Comparison of ENCODE assay signal across 25 cellular contexts in the genomic region with DNA sequence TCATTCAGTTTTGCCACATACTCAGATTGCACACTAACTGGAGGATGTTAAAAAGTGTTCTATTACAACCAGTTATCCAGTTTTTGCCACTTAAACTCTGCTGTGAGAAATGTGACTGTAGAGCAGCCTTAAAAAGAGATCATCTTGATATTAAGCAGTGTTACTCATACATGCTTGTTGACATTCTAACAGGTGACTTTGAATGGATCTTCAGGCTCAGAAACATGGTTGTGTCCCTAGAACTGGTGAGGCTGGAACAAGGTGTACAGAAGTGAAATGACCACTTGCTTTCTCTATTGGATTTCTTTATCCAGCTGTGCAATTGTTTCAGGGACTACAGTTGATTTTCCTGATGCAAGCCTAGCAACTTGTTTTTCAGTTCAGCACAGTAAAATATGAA.
A peak's percentile ranks its signal among the peaks of the same experiment; 100 is the strongest.
DNase-seq lines count a peak whose midpoint lies in the region; ATAC-seq and TF ChIP-seq lines count a peak whose summit lies in the region.
"Had no signal": no experiment of that assay in that cellular context is flagged by ENCODE, and none has a peak within 500 bp of the region (broad histone marks: within the 10 kb centered on the region; RNA-seq: fewer than 3 reads in every experiment).

No MANE protein-coding gene starts in this region.

- no peaks in the 10 kb centered on the region for H4K20me1 ChIP-seq in GM23338 (replicated peaks; ENCODE audit: insufficient read depth)

- DNase-seq in amniotic epithelial cell (ENCODE audit: low read depth) (peak; percentile 0), left ventricle myocardium superior (no peak), thoracic aorta (ENCODE audit: low spot score) (no peak), kidney tubule cell (ENCODE audit: low spot score) (no peak), GM23338 (ENCODE audit: low spot score) (no peak)
- DNase-seq: activated CD4-positive, alpha-beta T cell treated with anti-CD3 and anti-CD28 coated beads for 48 hours; activated T-cell treated with anti-CD3 and anti-CD28 coated beads, Interleukin-2, amount 50 U/mL, for 24 hours; CD4-positive, CD25-positive, alpha-beta regulatory T cell; kidney glomerular epithelial cell; naive B cell; NCI-H1105 treated with DMSO at 0.1 percent for 48 hours; NCI-H1930; NCI-H524 treated with DMSO at 0.1 percent for 48 hours; NK-92 treated with Interleukin-12 subunit alpha and Interleukin-12 subunit beta, amount 100 ng/mL, for 24 hours; occipital lobe; PC-9; SHP77; stimulated activated naive B cell treated with anti-CD40 and anti-IgM and Interleukin-4, amounts not matched to agents 10 μg/mL and 1 μg/mL and 100 μg/mL, for 72 hours had no signal

- no peaks in the 10 kb centered on the region for H3K36me3 ChIP-seq in neutrophil
- no peaks in the 10 kb centered on the region for H3K36me3 ChIP-seq in thoracic aorta
- no peaks in the 10 kb centered on the region for H3K36me3 ChIP-seq in GM23338 (ENCODE audit: insufficient read depth)

- no peaks in the 10 kb centered on the region for H3F3A ChIP-seq in GM23338 (replicated peaks; ENCODE audit: low read depth)

- H3K27me3 ChIP-seq in neutrophil (no peaks in the 10 kb centered on the region), thoracic aorta (replicated peaks; ENCODE audit: insufficient read depth) (no peaks in the 10 kb centered on the region), GM23338 (ENCODE audit: insufficient read depth) (no peaks in the 10 kb centered on the region)
- H3K27me3 ChIP-seq: body of pancreas, testis had no signal

- intact Hi-C loops in left ventricle myocardium superior (cut with micrococcal nuclease), result loop anchor here (10.0 kb wide), 1 partner anchor 64 kb away; no protein-coding TSS in a partner anchor

- H3K9me2 ChIP-seq in GM23338 (ENCODE audit: insufficient read depth), result no peaks in the 10 kb centered on the region

- peak; percentile 4 for ATAC-seq in left ventricle myocardium superior
- ATAC-seq in thoracic aorta (ENCODE audit: insufficient number of reproducible peaks, low FRiP score, low read depth), result no peak
- ATAC-seq in GM21825 (IDR thresholded peaks at IDR 0.05; ENCODE audit: unreplicated experiment), result no peak
- ATAC-seq in HG03469 (IDR thresholded peaks at IDR 0.05; ENCODE audit: unreplicated experiment), result no peak
- ATAC-seq in GM23338, result no peak
- ATAC-seq: body of pancreas had no signal

- peaks cover 2% of the 10 kb centered on the region; the same call in 2 of the 3 replicates for H3K4me1 Mint-ChIP-seq in GM23338

- no peak overlapping the region for H3K4me2 ChIP-seq in GM23338
- H3K4me2 ChIP-seq: PC-9 had no signal

- H3K36me3 Mint-ChIP-seq in GM23338 (ENCODE audit: low read depth), result no peaks in the 10 kb centered on the region
- H3K36me3 Mint-ChIP-seq: CD4-positive, CD25-positive, alpha-beta regulatory T cell; naive B cell; stimulated activated naive B cell treated with anti-CD40 and anti-IgM and Interleukin-4, amounts not matched to agents 10 μg/mL and 1 μg/mL and 100 μg/mL, for 72 hours had no signal

- H3K79me2 ChIP-seq in GM23338 (replicated peaks; ENCODE audit: insufficient read depth), result no peaks in the 10 kb centered on the region

- peak overlapping the region; percentile 51 for H3K27ac ChIP-seq in neutrophil
- H3K27ac ChIP-seq in thoracic aorta, result no peak overlapping the region
- no peak overlapping the region for H3K27ac ChIP-seq in GM23338 (ENCODE audit: low read depth)
- H3K27ac ChIP-seq: body of pancreas, HL-60, PC-9, testis, VCaP had no signal

- H3K9me3 Mint-ChIP-seq in GM23338, result peaks cover 11% of the 10 kb centered on the region
- H3K9me3 Mint-ChIP-seq: activated T-cell treated with anti-CD3 and anti-CD28 coated beads, Interleukin-2, amount 50 U/mL, for 24 hours had no signal

- H2AFZ ChIP-seq in GM23338, result no peak overlapping the region
- H2AFZ ChIP-seq: PC-9 had no signal

- H3K9me3 ChIP-seq in neutrophil (no peaks in the 10 kb centered on the region), thoracic aorta (no peaks in the 10 kb centered on the region)
- H3K9me3 ChIP-seq: body of pancreas, testis had no signal

- TF ChIP-seq CTCF in neutrophil (IDR thresholded peaks at IDR 0.05), result no peak
- no peak for TF ChIP-seq CTCF in thoracic aorta (IDR thresholded peaks at IDR 0.05)
- TF ChIP-seq CTCF in GM23338 (conservative IDR thresholded peaks at IDR 0.05; ENCODE audit: low read depth in 2 of 2), result no peak

- H3K4me1 ChIP-seq in neutrophil (ENCODE audit: control insufficient read depth in 1 of 2, insufficient read depth in 1 of 2, low read depth in 1 of 2, low read length in 1 of 2), result peaks cover 8 to 27% of the 10 kb centered on the region in 2 experiments
- H3K4me1 ChIP-seq in thoracic aorta (ENCODE audit: control insufficient read depth in 1 of 2, low read depth in 2 of 2), result peaks cover 21 to 47% of the 10 kb centered on the region in 2 donors
- no peaks in the 10 kb centered on the region for H3K4me1 ChIP-seq in GM23338 (ENCODE audit: insufficient read depth)

- H3K27me3 Mint-ChIP-seq in GM23338 (ENCODE audit: insufficient read depth, low read depth, poor library complexity), result no peaks in the 10 kb centered on the region

- no peak overlapping the region for H3K27ac Mint-ChIP-seq in GM23338
- H3K27ac Mint-ChIP-seq: activated T-cell treated with anti-CD3 and anti-CD28 coated beads, Interleukin-2, amount 50 U/mL, for 24 hours; CD4-positive, CD25-positive, alpha-beta regulatory T cell; stimulated activated naive B cell treated with anti-CD40 and anti-IgM and Interleukin-4, amounts not matched to agents 10 μg/mL and 1 μg/mL and 100 μg/mL, for 72 hours had no signal

- H3K4me3 ChIP-seq in neutrophil (ENCODE audit: low read depth in 1 of 2, low read length in 1 of 2) (no peak overlapping the region), thoracic aorta (peak overlapping the region; percentile 39), GM23338 (no peak overlapping the region)
- H3K4me3 ChIP-seq: body of pancreas, PC-9, testis had no signal

- H3K4me3 Mint-ChIP-seq in GM23338, result no peak overlapping the region
- H3K4me3 Mint-ChIP-seq: activated T-cell treated with anti-CD3 and anti-CD28 coated beads, Interleukin-2, amount 50 U/mL, for 24 hours; CD4-positive, CD25-positive, alpha-beta regulatory T cell; stimulated activated naive B cell treated with anti-CD40 and anti-IgM and Interleukin-4, amounts not matched to agents 10 μg/mL and 1 μg/mL and 100 μg/mL, for 72 hours had no signal

TF ChIP-seq in GM23338, 12 proteins besides CTCF, POLR2A, EP300 and RAD21 (continues in another document):
- TF ChIP-seq ZNF331 (CRISPR knock-in tag; IDR thresholded peaks at IDR 0.05; ENCODE audit: low read depth), result no peak
- TF ChIP-seq REST (IDR thresholded peaks at IDR 0.05; ENCODE audit: unreplicated experiment), result no peak
- no peak for TF ChIP-seq POLR2AphosphoS5 (IDR thresholded peaks at IDR 0.05; ENCODE audit: low read depth)
- TF ChIP-seq ZNF114 (CRISPR knock-in tag; IDR thresholded peaks at IDR 0.05), result no peak
- no peak for TF ChIP-seq ETS1 (IDR thresholded peaks at IDR 0.05)
